ENCODE assay signal across 1 cellular context in genomic region chr20:64065062-64065972, GRCh38.
TF ChIP-seq lines count a peak whose summit lies in the region.

No MANE protein-coding gene starts in this region.

TF ChIP-seq in IMR-90, 13 proteins besides CTCF, POLR2A, EP300 and RAD21:
- no peak for TF ChIP-seq NFE2L2 (IDR thresholded peaks at IDR 0.05; ENCODE audit: low read depth, low read length)
- TF ChIP-seq USF2 (IDR thresholded peaks at IDR 0.05; ENCODE audit: low read depth, low read length), result no peak
- TF ChIP-seq MXI1 (IDR thresholded peaks at IDR 0.05; ENCODE audit: borderline replicate concordance, low read depth, low read length), result no peak
- no peak for TF ChIP-seq ELK1 (IDR thresholded peaks at IDR 0.05; ENCODE audit: borderline replicate concordance, low read depth, low read length)
- TF ChIP-seq RCOR1 (IDR thresholded peaks at IDR 0.05; ENCODE audit: insufficient replicate concordance, low read length), result no peak
- no peak for TF ChIP-seq FOS (IDR thresholded peaks at IDR 0.05; ENCODE audit: low read depth, low read length)
- no peak for TF ChIP-seq CEBPB (IDR thresholded peaks at IDR 0.05; ENCODE audit: low read depth, low read length)
- no peak for TF ChIP-seq MAFK (IDR thresholded peaks at IDR 0.05; ENCODE audit: low read depth, low read length)
- TF ChIP-seq MAZ (IDR thresholded peaks at IDR 0.05; ENCODE audit: borderline replicate concordance, low read depth, low read length), result no peak
- no peak for TF ChIP-seq CHD1 (IDR thresholded peaks at IDR 0.05; ENCODE audit: low read depth, low read length)
- no peak for TF ChIP-seq BHLHE40 (IDR thresholded peaks at IDR 0.05; ENCODE audit: low read depth, low read length)
- no peak for TF ChIP-seq RFX5 (IDR thresholded peaks at IDR 0.05; ENCODE audit: low read depth, low read length)
- TF ChIP-seq SMC3 (IDR thresholded peaks at IDR 0.05; ENCODE audit: low read depth, low read length), result no peak
